In the genomic region with DNA sequence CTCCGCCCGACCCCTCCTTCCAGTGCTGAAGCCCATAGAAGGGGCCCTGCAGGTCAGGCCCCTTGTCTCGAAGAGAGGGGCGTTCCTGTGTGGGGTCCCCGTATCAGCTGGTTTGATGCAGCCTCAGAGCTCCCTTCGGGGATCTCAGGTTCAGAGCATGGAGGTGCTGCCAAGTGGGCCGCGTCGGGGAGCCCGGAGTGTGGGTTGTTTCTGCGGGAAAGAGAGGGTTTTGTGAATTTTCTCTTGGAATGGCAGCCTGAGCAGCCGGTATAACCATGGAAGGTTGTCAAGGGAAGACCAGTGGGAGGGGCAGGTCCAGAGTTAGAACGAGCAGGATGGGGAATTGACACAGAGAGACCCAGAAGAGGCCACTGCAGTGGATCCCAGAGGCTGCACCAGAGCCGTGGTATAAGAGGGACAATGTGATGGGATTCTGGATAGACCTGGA, we compare ENCODE assay signal across 8 cellular contexts. TPM values are rescaled to one million over a fixed set of nuclear protein-coding genes. Genes with fewer than 3 reads are reported as not detected.
DNase-seq lines count a peak whose midpoint lies in the region; ATAC-seq and TF ChIP-seq lines count a peak whose summit lies in the region.

No MANE protein-coding gene starts in this region.

- intact Hi-C loops in dorsolateral prefrontal cortex (cut with DNase I) = loop anchor here in 1 of 2 donors (2.0 kb wide), 1 partner anchor 43 kb away; the partner anchor contains the start of gene ZNF543
- intact Hi-C loops in vagina (cut with DNase I) = no loop called here

- peak overlapping the region; percentile 80 for H3K4me3 ChIP-seq in OCI-LY3 (ENCODE audit: low read length)
- H3K4me3 ChIP-seq in dorsolateral prefrontal cortex = peak overlapping the region; percentile 63 to 95 (median 88)
- peak overlapping the region; percentile 72 for H3K4me3 ChIP-seq in mesodermal cell (ENCODE audit: extremely low read depth, insufficient read depth, low read length, poor library complexity, severe bottlenecking)
- H3K4me3 ChIP-seq in vagina = peak overlapping the region; percentile 70 to 82

- peak overlapping the region; percentile 89 for H3K4me2 ChIP-seq in OCI-LY3 (ENCODE audit: low read length)

- WGBS in mesodermal cell (ENCODE audit: insufficient coverage in 2 of 2), 2 experiments = 3 to 6% methylated on average over 12 of the region's 14 CpGs

- H3K27me3 ChIP-seq in OCI-LY3 (ENCODE audit: low read depth, low read length) (no peaks in the 10 kb centered on the region), dorsolateral prefrontal cortex (no peaks in the 10 kb centered on the region), vagina (no peaks in the 10 kb centered on the region)

- H3K36me3 ChIP-seq in OCI-LY3 (replicated peaks; ENCODE audit: low read depth, low read length) (peaks cover 10% of the 10 kb centered on the region), mesodermal cell (ENCODE audit: control insufficient read depth, insufficient read depth, low read length) (peaks cover 4% of the 10 kb centered on the region), vagina (peaks cover 0 to 13% of the 10 kb centered on the region in 2 donors)

- peak; percentile 5 for ATAC-seq in GM19455 (IDR thresholded peaks at IDR 0.05; ENCODE audit: unreplicated experiment)

- peaks cover 19% of the 10 kb centered on the region for H3K79me2 ChIP-seq in OCI-LY3 (ENCODE audit: low read length)

- peak; percentile 35 for DNase-seq in A172 (ENCODE audit: low spot score)
- DNase-seq in dorsolateral prefrontal cortex = no peak
- no peak for DNase-seq in vagina (ENCODE audit: extremely low spot score in 2 of 2)
- no peak for DNase-seq in amniotic stem cell (lab: John Stamatoyannopoulos, UW)
- no peak for DNase-seq in DMS153 treated with DMSO at 0.1 percent for 48 hours (lab: John Stamatoyannopoulos, UW; ENCODE audit: unreplicated experiment)

- peaks cover 12% of the 10 kb centered on the region for H3K4me1 ChIP-seq in OCI-LY3 (ENCODE audit: low read length)
- no peaks in the 10 kb centered on the region for H3K4me1 ChIP-seq in mesodermal cell (ENCODE audit: control insufficient read depth, insufficient read depth, low read length, poor library complexity, severe bottlenecking)
- H3K4me1 ChIP-seq in vagina = peaks cover 18% of the 10 kb centered on the region

- peak overlapping the region; percentile 80 for H3K9ac ChIP-seq in OCI-LY3 (ENCODE audit: low read length)

- TF ChIP-seq POLR2A in vagina (IDR thresholded peaks at IDR 0.05) = no peak

- H3K27ac ChIP-seq in OCI-LY3 (ENCODE audit: low read length) (peak overlapping the region; percentile 36), dorsolateral prefrontal cortex (peak overlapping the region in 58 of 59 donors; percentile 52 to 95 (median 88)), mesodermal cell (ENCODE audit: low read depth, low read length, severe bottlenecking) (peak overlapping the region; percentile 86), vagina (peak overlapping the region; percentile 94)

- TF ChIP-seq CTCF in OCI-LY3 (IDR thresholded peaks at IDR 0.05; ENCODE audit: low read depth, low read length) (no peak), dorsolateral prefrontal cortex (IDR thresholded peaks at IDR 0.05 in 54 of 56, conservative IDR thresholded peaks at IDR 0.05 in 2 of 56; ENCODE audit: low read depth in 1 of 56, partially characterized antibody in 56 of 56) (peak in 1 of 56 donors; percentile 2), vagina (IDR thresholded peaks at IDR 0.05) (no peak)

- H3K9me3 ChIP-seq in OCI-LY3 (ENCODE audit: insufficient read depth, low read length) = no peaks in the 10 kb centered on the region
- H3K9me3 ChIP-seq in mesodermal cell (ENCODE audit: control insufficient read depth, low read length) = no peaks in the 10 kb centered on the region
- H3K9me3 ChIP-seq in vagina = peaks cover 10% of the 10 kb centered on the region

- no peaks in the 10 kb centered on the region for H4K20me1 ChIP-seq in OCI-LY3 (ENCODE audit: insufficient read depth, low read length)

- H2AFZ ChIP-seq in OCI-LY3 (ENCODE audit: low read depth, low read length) = no peak overlapping the region

RNA-seq across cellular contexts. Expression of gene TRAPPC2B, which starts 0.4 kb away (rescaled TPM):
- total RNA-seq in A172 (2014; rRNA removed; shearing (Covaris generic)) = 35.3 and 42.1 TPM in 2 replicates
- 10 to 100 TPM in 67 of 120 experiments, 1 to 10 TPM in 53; 4.5 to 17.8 (median 10.3) TPM for total RNA-seq in dorsolateral prefrontal cortex
- polyA plus RNA-seq in mesodermal cell (2013, experiment 1 of 2) = 19.5 TPM
- 18.5 TPM for polyA plus RNA-seq in mesodermal cell (2013, experiment 2 of 2)
- total RNA-seq in vagina = 8.6 TPM

RNA-seq across cellular contexts. Expression of gene ZNF547, which starts 0.4 kb away (rescaled TPM):
- 4.7 and 10.0 TPM in 2 replicates for total RNA-seq in A172 (2014; rRNA removed; shearing (Covaris generic))
- 10 to 100 TPM in 60 of 120 experiments, 1 to 10 TPM in 60; 3.8 to 19.8 (median 10.0) TPM for total RNA-seq in dorsolateral prefrontal cortex
- 2.5 TPM for polyA plus RNA-seq in mesodermal cell (2013, experiment 1 of 2)
- 2.7 TPM for polyA plus RNA-seq in mesodermal cell (2013, experiment 2 of 2)
- total RNA-seq in vagina = 3.2 TPM

RNA-seq across cellular contexts. Expression of gene ZNF304, which starts 12.7 kb away (rescaled TPM):
- total RNA-seq in A172 (2014; rRNA removed; shearing (Covaris generic)) = 13.0 and 14.0 TPM in 2 replicates
- total RNA-seq in dorsolateral prefrontal cortex (10 to 100 TPM in 116 of 120 experiments, 1 to 10 TPM in 4; 8.4 to 20.2 (median 13.3) TPM), vagina (5.9 TPM)
- 7.1 TPM for polyA plus RNA-seq in mesodermal cell (2013, experiment 1 of 2)
- 6.6 TPM for polyA plus RNA-seq in mesodermal cell (2013, experiment 2 of 2)

RNA-seq across cellular contexts. Expression of gene ZNF548, which starts 25.9 kb away (rescaled TPM):
- 22.2 and 30.7 TPM in 2 replicates for total RNA-seq in A172 (2014; rRNA removed; shearing (Covaris generic))
- 10 to 100 TPM; 14.7 to 35.8 (median 25.0) TPM for total RNA-seq in dorsolateral prefrontal cortex
- polyA plus RNA-seq in mesodermal cell (2013, experiment 1 of 2) = 7.8 TPM
- polyA plus RNA-seq in mesodermal cell (2013, experiment 2 of 2) = 6.6 TPM
- total RNA-seq in vagina = 17.2 TPM

RNA-seq across cellular contexts. Expression of gene ZNF543, which starts 43.5 kb away (rescaled TPM):
- 15.8 and 16.6 TPM in 2 replicates for total RNA-seq in A172 (2014; rRNA removed; shearing (Covaris generic))
- total RNA-seq in dorsolateral prefrontal cortex = 10 to 100 TPM; 10.1 to 23.0 (median 14.9) TPM
- polyA plus RNA-seq in mesodermal cell (2013, experiment 1 of 2) = 4.1 TPM
- polyA plus RNA-seq in mesodermal cell (2013, experiment 2 of 2) = 3.4 TPM
- 6.9 TPM for total RNA-seq in vagina

Comparison
In these comparisons a context has a peak if more than half of its experiments do, and no peak if none do; other contexts are left out.
1. H3K27ac ChIP-seq: peak in every context shown above with its lines; median percentile 94 in vagina; 88 in dorsolateral prefrontal cortex; 86 in mesodermal cell; 36 in OCI-LY3.